8 cellular contexts compared by ENCODE assay signal in the genomic region with DNA sequence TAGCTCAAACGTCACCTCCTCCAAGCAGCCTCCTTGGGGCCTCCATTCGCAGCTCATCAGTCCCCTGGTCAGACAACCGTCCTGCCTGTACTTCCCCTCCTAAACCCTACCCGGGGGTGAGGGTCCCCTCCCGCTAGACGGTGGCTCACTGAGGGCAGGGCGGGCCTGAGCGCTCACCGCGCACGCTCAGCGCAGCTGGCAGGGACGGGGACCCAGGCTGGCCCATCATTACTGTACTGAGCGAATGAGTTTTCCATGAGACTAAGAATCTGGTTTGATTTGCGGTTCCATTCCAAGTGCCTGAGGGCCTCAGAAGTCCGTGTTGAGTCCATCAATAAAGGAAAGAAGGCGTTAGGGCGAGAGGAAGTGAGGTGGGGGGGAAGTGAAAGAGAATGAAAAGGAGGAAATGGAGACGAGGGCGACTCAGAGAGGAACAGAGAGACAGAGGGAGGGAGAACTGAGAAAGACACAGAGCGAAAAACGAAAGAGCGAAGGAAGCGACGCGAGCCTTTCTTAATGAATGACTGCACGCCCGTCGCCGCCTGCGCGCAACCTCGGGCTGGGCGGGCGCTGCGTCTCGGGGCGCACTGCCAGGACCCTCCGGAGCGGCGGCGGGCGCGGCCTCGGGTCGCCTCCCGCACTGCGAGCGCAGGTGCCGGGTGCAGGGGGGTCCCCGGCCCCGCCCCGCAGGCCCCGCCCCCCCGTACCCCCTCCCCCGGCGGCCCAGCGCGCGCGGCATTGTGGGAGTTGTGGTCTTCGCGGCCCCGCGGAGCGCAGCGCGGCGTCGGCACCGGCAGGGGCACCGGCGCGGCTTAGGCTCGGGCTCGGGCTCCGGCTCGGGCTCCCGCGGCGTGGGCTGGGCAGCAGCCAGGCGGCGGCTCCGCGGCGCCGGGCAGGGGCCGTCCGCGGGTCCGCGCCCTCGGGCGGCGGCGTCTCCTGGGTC. TPM values are rescaled to one million over a fixed set of nuclear protein-coding genes. Genes with fewer than 3 reads are reported as not detected.
A peak's percentile ranks its signal among the peaks of the same experiment; 100 is the strongest.
DNase-seq lines count a peak whose midpoint lies in the region; ATAC-seq and TF ChIP-seq lines count a peak whose summit lies in the region.

TSS of gene ASPHD2 (plus strand) at position 746 of the 943 bp plus-strand sequence. CDS start 4,356 bp downstream, outside the sequence.

- peak within 1 kb of the TSS; percentile 96 for H2AFZ ChIP-seq in neural progenitor cell (replicated peaks)

- TF ChIP-seq CTCF in RWPE2 (IDR thresholded peaks at IDR 0.05; ENCODE audit: poor library complexity, severe bottlenecking) = no peak
- TF ChIP-seq CTCF in fibroblast of pulmonary artery (IDR thresholded peaks at IDR 0.05; ENCODE audit: low read length, missing control alignments) = no peak
- TF ChIP-seq CTCF in neural progenitor cell (IDR thresholded peaks at IDR 0.05) = no peak

- no peaks in the 10 kb centered on the region for H3K36me3 Mint-ChIP-seq in neural progenitor cell

- DNase-seq in DMS53 (lab: John Stamatoyannopoulos, UW) (peak; percentile 69), RWPE2 (ENCODE audit: low spot score) (no peak), fibroblast of pulmonary artery (ENCODE audit: low read depth) (peak; percentile 60), neural progenitor cell (ENCODE audit: low spot score) (peak; percentile 93)
- DNase-seq in activated T-helper 1 cell treated with anti-CD3 and anti-CD28 coated beads, Interleukin-2, amount 50 U/mL, for 16 hours (ENCODE audit: low read depth in 1 of 2, low spot score in 1 of 2) = peak; percentile 48 to 74
- DNase-seq in stimulated activated naive CD8-positive, alpha-beta T cell treated with anti-CD3 and anti-CD28 coated beads, Interleukin-15, amount 100 ng/mL, for 72 hours = peak; percentile 86 to 88

- peaks cover 17% of the 10 kb centered on the region for H3K79me2 ChIP-seq in neural progenitor cell (ENCODE audit: low read depth)

- H3K9ac ChIP-seq in HUES64 (ENCODE audit: low read depth, low read length) = peak within 1 kb of the TSS; percentile 58
- no peak within 1 kb of the TSS for H3K9ac ChIP-seq in neural progenitor cell

- H3K27me3 ChIP-seq in HUES64 (ENCODE audit: insufficient read depth, low read length) (peaks cover 22% of the 10 kb centered on the region), RWPE2 (ENCODE audit: insufficient read depth, poor library complexity, severe bottlenecking) (no peaks in the 10 kb centered on the region), neural progenitor cell (peaks cover 50% of the 10 kb centered on the region)

- H3K4me2 ChIP-seq in neural progenitor cell = peak within 1 kb of the TSS; percentile 80

- H3K36me3 ChIP-seq in HUES64 (ENCODE audit: insufficient read depth, low read length) (0 out of 2 replicates have a peak, but pooled peaks cover 2% of the 10 kb centered on the region), RWPE2 (ENCODE audit: low read depth) (0 out of 2 replicates have a peak, but pooled peaks cover 2% of the 10 kb centered on the region), neural progenitor cell (no peaks in the 10 kb centered on the region)

- H3K4me1 ChIP-seq in HUES64 (ENCODE audit: insufficient read depth, low read length) (peaks cover 12% of the 10 kb centered on the region; the same call in 1 of the 2 replicates), RWPE2 (ENCODE audit: insufficient read depth, poor library complexity, severe bottlenecking) (peaks cover 15% of the 10 kb centered on the region), neural progenitor cell (peaks cover 34% of the 10 kb centered on the region)

- peak within 1 kb of the TSS; percentile 97 for H3K4me3 Mint-ChIP-seq in neural progenitor cell
- H3K4me3 Mint-ChIP-seq in stimulated activated naive CD8-positive, alpha-beta T cell treated with anti-CD3 and anti-CD28 coated beads, Interleukin-15, amount 100 ng/mL, for 72 hours = peak within 1 kb of the TSS; percentile 89 to 97

- H4K20me1 ChIP-seq in neural progenitor cell (ENCODE audit: low read depth) = peaks cover 21% of the 10 kb centered on the region

- H3K27ac ChIP-seq in HUES64 (ENCODE audit: low read depth, low read length) (no peak within 1 kb of the TSS), RWPE2 (ENCODE audit: poor library complexity, severe bottlenecking) (peak within 1 kb of the TSS; percentile 65), neural progenitor cell (no peak within 1 kb of the TSS)

- H3F3A ChIP-seq in neural progenitor cell (ENCODE audit: low read depth) = peaks cover 32% of the 10 kb centered on the region

- H3K9me3 Mint-ChIP-seq in neural progenitor cell = no peaks in the 10 kb centered on the region
- H3K9me3 Mint-ChIP-seq in stimulated activated naive CD8-positive, alpha-beta T cell treated with anti-CD3 and anti-CD28 coated beads, Interleukin-15, amount 100 ng/mL, for 72 hours = peaks cover 0 to 5% of the 10 kb centered on the region in 2 donors

- H3K4me1 Mint-ChIP-seq in neural progenitor cell = peaks cover 38% of the 10 kb centered on the region
- peaks cover 58% of the 10 kb centered on the region for H3K4me1 Mint-ChIP-seq in stimulated activated naive CD8-positive, alpha-beta T cell treated with anti-CD3 and anti-CD28 coated beads, Interleukin-15, amount 100 ng/mL, for 72 hours

- H3K4me3 ChIP-seq in HUES64 (ENCODE audit: low read length) (peak within 1 kb of the TSS; percentile 72), RWPE2 (ENCODE audit: severe bottlenecking) (peak within 1 kb of the TSS; percentile 98), fibroblast of pulmonary artery (replicated peaks; ENCODE audit: low read depth, low read length) (peak within 1 kb of the TSS; percentile 66), neural progenitor cell (peak within 1 kb of the TSS; percentile 56)

- ATAC-seq in GM21447 (IDR thresholded peaks at IDR 0.05; ENCODE audit: unreplicated experiment) (peak; percentile 67), RWPE2 (ENCODE audit: low read depth) (peak; percentile 72)
- ATAC-seq in stimulated activated naive CD8-positive, alpha-beta T cell treated with anti-CD3 and anti-CD28 coated beads, Interleukin-15, amount 100 ng/mL, for 72 hours = peak; percentile 88

- peak within 1 kb of the TSS; percentile 84 for H3K27ac Mint-ChIP-seq in neural progenitor cell
- peak within 1 kb of the TSS; percentile 93 to 97 for H3K27ac Mint-ChIP-seq in stimulated activated naive CD8-positive, alpha-beta T cell treated with anti-CD3 and anti-CD28 coated beads, Interleukin-15, amount 100 ng/mL, for 72 hours

- peaks cover 14% of the 10 kb centered on the region for H3K27me3 Mint-ChIP-seq in neural progenitor cell (ENCODE audit: insufficient read depth, low read depth)
- H3K27me3 Mint-ChIP-seq in stimulated activated naive CD8-positive, alpha-beta T cell treated with anti-CD3 and anti-CD28 coated beads, Interleukin-15, amount 100 ng/mL, for 72 hours = peaks cover 8% of the 10 kb centered on the region

- no peaks in the 10 kb centered on the region for H3K9me3 ChIP-seq in HUES64 (ENCODE audit: insufficient read depth, low read depth, low read length)
- H3K9me3 ChIP-seq in RWPE2 (ENCODE audit: severe bottlenecking) = no peaks in the 10 kb centered on the region
- no peaks in the 10 kb centered on the region for H3K9me3 ChIP-seq in neural progenitor cell (ENCODE audit: low read depth)

- 1% methylated on average over 93 of the region's 96 CpGs for WGBS in HUES64

RNA-seq across cellular contexts. Expression of gene ASPHD2, which starts in this region (rescaled TPM):
- polyA plus RNA-seq in HUES64 (2013, experiment 1 of 2) = 6.9 TPM
- polyA plus RNA-seq in HUES64 (2013, experiment 2 of 2) = 9.3 TPM
- 9.3 and 12.7 TPM in 2 replicates for total RNA-seq in neural progenitor cell (ENCODE audit: low replicate concordance)
